24 cellular contexts compared by ENCODE assay signal in the genomic region with DNA sequence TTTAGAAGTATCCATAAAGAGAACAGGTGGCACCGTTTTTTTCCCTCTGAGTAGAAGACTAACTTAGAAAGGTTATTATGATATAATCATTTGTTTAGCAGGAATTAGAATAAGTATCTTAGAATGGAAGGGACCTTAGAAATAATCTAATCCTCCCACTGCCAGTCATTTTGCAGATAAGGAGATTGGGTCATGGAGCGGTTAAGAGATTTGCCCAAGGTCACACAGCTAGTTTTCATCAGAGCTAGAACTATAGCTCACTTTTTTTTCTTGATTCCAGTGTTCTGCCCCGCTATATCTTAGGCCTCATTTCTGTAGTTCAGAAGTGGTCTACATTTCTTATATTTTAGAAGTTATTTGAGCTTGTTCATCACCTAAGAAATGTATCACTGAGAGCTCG.
"Had no signal": no experiment of that assay in that cellular context is flagged by ENCODE, and none has a peak within 500 bp of the region (broad histone marks: within the 10 kb centered on the region; RNA-seq: fewer than 3 reads in every experiment).

No MANE protein-coding gene starts in this region.

- DNase-seq: colonic mucosa; cortex of kidney; effector CD8-positive, alpha-beta T cell; effector memory CD8-positive, alpha-beta T cell; endodermal cell; erythroblast; esophagus squamous epithelium; foreskin fibroblast; foreskin melanocyte; gastrocnemius medialis; glutamatergic neuron; head of caudate nucleus; heart right ventricle; hippocampal formation; left cardiac atrium; left lung; left ventricle myocardium superior; lower lobe of right lung; mesenchymal stem cell; mucosa of descending colon; naive B cell had no signal

- FAIRE-seq: endometrium, islet of Langerhans, keratinocyte had no signal
